6 cellular contexts compared by ENCODE assay signal in the genomic region with DNA sequence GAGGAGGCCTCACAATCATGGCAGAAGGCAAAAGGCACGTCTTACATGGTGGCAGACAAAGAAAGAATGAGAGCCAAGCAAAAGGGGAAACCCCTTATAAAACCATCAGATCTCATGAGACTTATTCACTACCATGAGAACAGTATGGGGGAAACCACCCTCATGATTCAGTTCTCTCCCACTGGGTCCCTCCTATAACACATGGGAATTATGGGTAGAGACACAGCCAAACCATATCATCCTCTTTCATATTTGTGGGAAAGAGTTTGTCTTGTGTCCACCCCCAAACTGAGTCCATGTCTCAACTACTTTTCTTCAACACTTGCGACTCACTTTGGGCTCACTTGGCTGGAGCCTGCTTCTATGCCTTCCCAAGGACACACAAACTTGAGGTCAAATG.
DNase-seq lines count a peak whose midpoint lies in the region; ATAC-seq and TF ChIP-seq lines count a peak whose summit lies in the region.
"Not testable (repeated sequence)": the region's sequence is repeated elsewhere in the genome, so short reads cannot be mapped to it uniquely, and the experiment has no call there.

No MANE protein-coding gene starts in this region.

- dilution Hi-C loops in IMR-90 (cut with HindIII; ENCODE audit: low sequenced_read_pairs, unreplicated experiment), result not testable (repeated sequence)

- peak overlapping the region; percentile 24; the same call in 1 of the 2 replicates for H2BK20ac ChIP-seq in IMR-90 (ENCODE audit: low read depth, low read length)

- CTCF ChIA-PET in IMR-90 (lab: Yijun Ruan, JAX), result not testable (repeated sequence)

- DNase-seq in ELR (ENCODE audit: low read depth) (peak; percentile 30), RPMI7951 (ENCODE audit: low read depth) (peak; percentile 66), amniotic epithelial cell (ENCODE audit: low read depth) (peak; percentile 20), choroid plexus epithelial cell (ENCODE audit: low read depth) (peak; percentile 25), glomerular visceral epithelial cell (ENCODE audit: extremely low spot score) (peak; percentile 36)
- not testable (repeated sequence) for DNase-seq in IMR-90

- H3K27me3 ChIP-seq in IMR-90 (ENCODE audit: control insufficient read depth, insufficient read depth, low read length), result not testable (repeated sequence)

- not testable (repeated sequence) for H2AFZ ChIP-seq in IMR-90 (replicated peaks; ENCODE audit: low read length, poor library complexity)

- not testable (repeated sequence) for H3K4me1 ChIP-seq in IMR-90 (ENCODE audit: control insufficient read depth, insufficient read depth, low read length)

- TF ChIP-seq CTCF in IMR-90 (conservative IDR thresholded peaks at IDR 0.05; ENCODE audit: low read depth, low read length); choroid plexus epithelial cell (conservative IDR thresholded peaks at IDR 0.05; ENCODE audit: low read depth, low read length): not testable (repeated sequence)

- not testable (repeated sequence) for H4K5ac ChIP-seq in IMR-90 (ENCODE audit: low read depth, low read length)

- not testable (repeated sequence) for TF ChIP-seq POLR2A in IMR-90 (IDR thresholded peaks at IDR 0.05; ENCODE audit: low read depth, low read length)

- POLR2A ChIA-PET in IMR-90 (lab: Charles Lee; ENCODE audit: unreplicated experiment), result not testable (repeated sequence)

- not testable (repeated sequence) for H3K79me1 ChIP-seq in IMR-90 (ENCODE audit: low read depth in 1 of 2, low read length in 2 of 2)

- intact Hi-C loops in IMR-90 (cut with micrococcal nuclease), result not testable (repeated sequence)

- in situ Hi-C loops in IMR-90 (cut with MboI; ENCODE audit: low sequenced_read_pairs), result not testable (repeated sequence)

- not testable (repeated sequence) for H2BK15ac ChIP-seq in IMR-90 (ENCODE audit: low read depth, low read length)

- not testable (repeated sequence) for H3K36me3 ChIP-seq in IMR-90 (ENCODE audit: control insufficient read depth, insufficient read depth, low read length)

- H3K9me1 ChIP-seq in IMR-90 (ENCODE audit: insufficient read depth, low read length), result not testable (repeated sequence)

- H3K9ac ChIP-seq in IMR-90 (ENCODE audit: low read depth, low read length), result not testable (repeated sequence)

- not testable (repeated sequence) for H3K9me3 ChIP-seq in IMR-90 (ENCODE audit: control insufficient read depth, insufficient read depth, low read length)

- not testable (repeated sequence) for H3K4me3 ChIP-seq in IMR-90 (ENCODE audit: insufficient read depth, low read depth, low read length); choroid plexus epithelial cell (ENCODE audit: low read depth, low read length)

- H3K4me2 ChIP-seq in IMR-90 (ENCODE audit: low read depth, low read length), result not testable (repeated sequence)

- not testable (repeated sequence) for H4K91ac ChIP-seq in IMR-90 (ENCODE audit: insufficient read depth, low read depth, low read length)

- H2AK9ac ChIP-seq in IMR-90 (replicated peaks; ENCODE audit: low read depth, low read length, poor library complexity), result not testable (repeated sequence)

- not testable (repeated sequence) for H4K20me1 ChIP-seq in IMR-90 (ENCODE audit: insufficient read depth, low read length)

- H4K8ac ChIP-seq in IMR-90 (ENCODE audit: low read depth in 2 of 2, low read length in 2 of 2), result not testable (repeated sequence)

- not testable (repeated sequence) for H3K56ac ChIP-seq in IMR-90 (ENCODE audit: extremely low read depth, insufficient read depth, low read length)

- not testable (repeated sequence) for H3K23ac ChIP-seq in IMR-90 (ENCODE audit: low read depth, low read length)

- not testable (repeated sequence) for H2BK120ac ChIP-seq in IMR-90 (ENCODE audit: low read depth, low read length)

- not testable (repeated sequence) for H3K14ac ChIP-seq in IMR-90 (replicated peaks; ENCODE audit: low read depth, low read length)

- no CpG with 5 or more reads among the region's 2 CpGs for WGBS in IMR-90 (ENCODE audit: extremely low coverage in 2 of 2, insufficient read length in 1 of 2), 2 experiments

- not testable (repeated sequence) for H3K4ac ChIP-seq in IMR-90 (ENCODE audit: low read depth, low read length)

- not testable (repeated sequence) for ATAC-seq in IMR-90 (ENCODE audit: low read depth)

- H3K27ac ChIP-seq in IMR-90 (ENCODE audit: insufficient read depth, low read length), result not testable (repeated sequence)

- not testable (repeated sequence) for BruUV-seq in IMR-90 (replicated peaks; lab: Mats Ljungman, UMichigan)

- not testable (repeated sequence) for H2AK5ac ChIP-seq in IMR-90 (ENCODE audit: low read depth, low read length)

- H3K18ac ChIP-seq in IMR-90 (ENCODE audit: low read depth, low read length), result not testable (repeated sequence)

- H2BK5ac ChIP-seq in IMR-90 (ENCODE audit: low read depth, low read length, poor library complexity, severe bottlenecking), result not testable (repeated sequence)

- TF ChIP-seq RAD21 in IMR-90 (IDR thresholded peaks at IDR 0.05; ENCODE audit: low read length), result not testable (repeated sequence)
